11 cellular contexts compared by ENCODE assay signal in genomic region chr4:138114434-138114833, GRCh38.
DNase-seq lines count a peak whose midpoint lies in the region; ATAC-seq, FAIRE-seq and TF ChIP-seq lines count a peak whose summit lies in the region.
"Had no signal": no experiment of that assay in that cellular context is flagged by ENCODE, and none has a peak within 500 bp of the region (broad histone marks: within the 10 kb centered on the region; RNA-seq: fewer than 3 reads in every experiment).

No MANE protein-coding gene starts in this region.

- no peak overlapping the region for H3K4me3 ChIP-seq in H1 (ENCODE audit: extremely low read depth in 1 of 4, insufficient read depth in 2 of 4, low read depth in 3 of 4, low read length in 4 of 4)

- H3K79me2 ChIP-seq in H1 (ENCODE audit: control insufficient read depth in 1 of 2, insufficient read depth in 2 of 2, low read length in 2 of 2) = no peaks in the 10 kb centered on the region

- peaks cover 0 to 1% (median 0%) of the 10 kb centered on the region in 4 experiments; a peak in 1 of 7 replicates for H3K27me3 ChIP-seq in H1 (replicated peaks in 1 of 4; ENCODE audit: control insufficient read depth in 3 of 4, extremely low read depth in 1 of 4, insufficient read depth in 3 of 4, low read length in 3 of 4)

- no peak for TF ChIP-seq CTCF in H1 (IDR thresholded peaks at IDR 0.05; ENCODE audit: control extremely low read depth in 1 of 3, insufficient read depth in 1 of 3, low read depth in 1 of 3, low read length in 3 of 3)
- TF ChIP-seq CTCF in type B pancreatic cell (conservative IDR thresholded peaks at IDR 0.05) = no peak

- H3K23me2 ChIP-seq in H1 (ENCODE audit: low read depth, low read length) = no peaks in the 10 kb centered on the region

- H2AK5ac ChIP-seq in H1 (ENCODE audit: low read depth, low read length) = no peak overlapping the region

- no peak overlapping the region for H3K9ac ChIP-seq in H1 (replicated peaks in 1 of 4; ENCODE audit: extremely low read depth in 1 of 4, low read depth in 3 of 4, low read length in 3 of 4)

- no peaks in the 10 kb centered on the region for H3K9me3 ChIP-seq in H1 (ENCODE audit: insufficient read depth in 2 of 2, low read depth in 1 of 2, low read length in 1 of 2)

- no peak overlapping the region for H3K27ac ChIP-seq in H1 (ENCODE audit: low read depth, low read length)

- H3K4me2 ChIP-seq in H1 (ENCODE audit: insufficient read depth in 1 of 2, low read depth in 2 of 2, low read length in 2 of 2) = no peak overlapping the region

- H3K4me1 ChIP-seq in H1 (replicated peaks in 1 of 4; ENCODE audit: control insufficient read depth in 3 of 4, insufficient read depth in 4 of 4, low read length in 3 of 4) = peaks cover 2 to 17% (median 10%) of the 10 kb centered on the region in 4 experiments; a peak in 3 of 7 replicates

- DNase-seq in H1 (ENCODE audit: low read depth in 1 of 2, low spot score in 2 of 2) (no peak), COR-L47 (lab: John Stamatoyannopoulos, UW) (no peak), NCI-H526 (lab: John Stamatoyannopoulos, UW) (no peak), type B pancreatic cell (ENCODE audit: extremely low spot score, unreplicated experiment) (no peak)
- no peak for DNase-seq in stimulated activated CD4-positive, alpha-beta T cell treated with anti-CD3 and anti-CD28 coated beads, Interleukin-4, amount 100 ng/mL, for 24 hours
- DNase-seq: activated CD4-positive, alpha-beta memory T cell treated with anti-CD3 and anti-CD28 coated beads, Interleukin-2, amount 10 ng/mL, durations not matched to agents 7 days and 5 days; effector CD8-positive, alpha-beta T cell; NCI-H2029 had no signal

- TF ChIP-seq RAD21 in H1 (IDR thresholded peaks at IDR 0.05 in 1 of 2, conservative IDR thresholded peaks at IDR 0.05 in 1 of 2; ENCODE audit: low read depth in 2 of 2, low read length in 2 of 2) = no peak

- POLR2A ChIA-PET in H1 (lab: Charles Lee; ENCODE audit: partially characterized antibody) = no interaction called here

- TF ChIP-seq POLR2A in H1 (IDR thresholded peaks at IDR 0.05; ENCODE audit: control extremely low read depth in 1 of 2, low read depth in 2 of 2, low read length in 2 of 2) = no peak

- ATAC-seq in GM18498 (IDR thresholded peaks at IDR 0.05; ENCODE audit: unreplicated experiment) (peak; percentile 100), GM21390 (IDR thresholded peaks at IDR 0.05; ENCODE audit: unreplicated experiment) (peak; percentile 99), HG03280 (IDR thresholded peaks at IDR 0.05; ENCODE audit: unreplicated experiment) (peak; percentile 95)

- CTCF ChIA-PET in H1 (lab: Charles Lee; ENCODE audit: partially characterized antibody) = no interaction called here

- H2AFZ ChIP-seq in H1 (ENCODE audit: low read length) = no peak overlapping the region

- 0 out of 2 replicates have a peak overlapping the region, but pooled peaks have one; percentile 11 for H2BK20ac ChIP-seq in H1 (ENCODE audit: low read length)

- peak overlapping the region; percentile 87 for H4K91ac ChIP-seq in H1 (replicated peaks; ENCODE audit: insufficient read length, low read length)

- H3K36me3 Mint-ChIP-seq in type B pancreatic cell = no peaks in the 10 kb centered on the region

- no peak for FAIRE-seq in H1 (lab: Jason Lieb, UNC)

- no peaks in the 10 kb centered on the region; a peak in 1 of 8 replicates for H3K36me3 ChIP-seq in H1 (ENCODE audit: control insufficient read depth in 2 of 4, insufficient read depth in 4 of 4, low read length in 3 of 4)

- H3K4me1 Mint-ChIP-seq in type B pancreatic cell (ENCODE audit: unreplicated experiment) = peaks cover 21% of the 10 kb centered on the region
- H3K4me1 Mint-ChIP-seq: activated CD4-positive, alpha-beta memory T cell treated with anti-CD3 and anti-CD28 coated beads, Interleukin-2, amount 10 ng/mL, durations not matched to agents 7 days and 5 days had no signal

- H4K5ac ChIP-seq in H1 (ENCODE audit: insufficient read length, low read depth, low read length) = no peak overlapping the region

- TF ChIP-seq EP300 in H1 (IDR thresholded peaks at IDR 0.05; ENCODE audit: borderline replicate concordance in 1 of 2, low read depth in 2 of 2, low read length in 2 of 2) = no peak

- no peak overlapping the region for H3K18ac ChIP-seq in H1 (ENCODE audit: extremely low read depth, low read length)

- no peak overlapping the region for H3K23ac ChIP-seq in H1 (ENCODE audit: insufficient read length)

- H4K8ac ChIP-seq in H1 (ENCODE audit: extremely low read depth, insufficient read depth, low read length) = no peak overlapping the region

- H2BK12ac ChIP-seq in H1 (ENCODE audit: low read depth, low read length) = no peak overlapping the region

- no peaks in the 10 kb centered on the region for H3K27me3 Mint-ChIP-seq in type B pancreatic cell
- H3K27me3 Mint-ChIP-seq: activated CD4-positive, alpha-beta memory T cell treated with anti-CD3 and anti-CD28 coated beads, Interleukin-2, amount 10 ng/mL, durations not matched to agents 7 days and 5 days had no signal

- peak overlapping the region; percentile 95 for H2BK120ac ChIP-seq in H1 (replicated peaks; ENCODE audit: low read depth, low read length)

- no peak overlapping the region for H3K27ac Mint-ChIP-seq in type B pancreatic cell
- H3K27ac Mint-ChIP-seq: activated CD4-positive, alpha-beta memory T cell treated with anti-CD3 and anti-CD28 coated beads, Interleukin-2, amount 10 ng/mL, durations not matched to agents 7 days and 5 days had no signal

- H4K20me1 ChIP-seq in H1 (replicated peaks in 1 of 2; ENCODE audit: control insufficient read depth in 1 of 2, insufficient read depth in 2 of 2, low read length in 2 of 2) = no peaks in the 10 kb centered on the region

- H3K4ac ChIP-seq in H1 (replicated peaks; ENCODE audit: insufficient read length, low read depth, low read length) = no peak overlapping the region

- WGBS in H1 (ENCODE audit: extremely low coverage in 1 of 2, insufficient coverage in 1 of 2, insufficient read length in 1 of 2, insufficient replicate concordance in 2 of 2, low coverage in 1 of 2, low lambda C conversion rate in 2 of 2, missing lambda C conversion rate in 1 of 2), 2 experiments = 89% methylated on average over 1 of the region's 1 CpG; no CpG with 5 or more reads in 1 of the 2 experiments

- no peaks in the 10 kb centered on the region for H3K79me1 ChIP-seq in H1 (ENCODE audit: low read depth, low read length)

- no peak overlapping the region for H3K56ac ChIP-seq in H1 (replicated peaks; ENCODE audit: insufficient read length, low read depth, low read length)

- H3K9me3 Mint-ChIP-seq in type B pancreatic cell = peaks cover 14% of the 10 kb centered on the region
- H3K9me3 Mint-ChIP-seq: activated CD4-positive, alpha-beta memory T cell treated with anti-CD3 and anti-CD28 coated beads, Interleukin-2, amount 10 ng/mL, durations not matched to agents 7 days and 5 days had no signal

- H3K14ac ChIP-seq in H1 (ENCODE audit: insufficient read length) = no peak overlapping the region

- H2BK15ac ChIP-seq in H1 (ENCODE audit: low read length) = no peak overlapping the region

- peak overlapping the region; percentile 76; the same call in 1 of the 2 replicates for H2BK5ac ChIP-seq in H1 (ENCODE audit: low read depth, low read length)

- H3K4me3 Mint-ChIP-seq in type B pancreatic cell = no peak overlapping the region
- H3K4me3 Mint-ChIP-seq: activated CD4-positive, alpha-beta memory T cell treated with anti-CD3 and anti-CD28 coated beads, Interleukin-2, amount 10 ng/mL, durations not matched to agents 7 days and 5 days had no signal

TF ChIP-seq in H1, 55 proteins besides CTCF, POLR2A, EP300 and RAD21:
- no peak for TF ChIP-seq SIN3A (conservative IDR thresholded peaks at IDR 0.05 in 1 of 2, IDR thresholded peaks at IDR 0.05 in 1 of 2; ENCODE audit: low read depth in 1 of 2, low read length in 2 of 2)
- no peak for TF ChIP-seq HDAC2 (IDR thresholded peaks at IDR 0.05; ENCODE audit: borderline replicate concordance in 1 of 2, low read depth in 2 of 2, low read length in 2 of 2)
- TF ChIP-seq JUN (IDR thresholded peaks at IDR 0.05; ENCODE audit: low read depth, low read length) = no peak
- TF ChIP-seq TEAD4 (IDR thresholded peaks at IDR 0.05; ENCODE audit: low read depth, low read length) = no peak
- TF ChIP-seq POU5F1 (IDR thresholded peaks at IDR 0.05; ENCODE audit: low read depth, low read length) = no peak
- TF ChIP-seq SRF (IDR thresholded peaks at IDR 0.05; ENCODE audit: low read depth, low read length) = no peak
- no peak for TF ChIP-seq PHF8 (conservative IDR thresholded peaks at IDR 0.05; ENCODE audit: low read depth, low read length)
- no peak for TF ChIP-seq CBX5 (IDR thresholded peaks at IDR 0.05; ENCODE audit: low read depth, low read length)
- no peak for TF ChIP-seq ATF3 (IDR thresholded peaks at IDR 0.05; ENCODE audit: insufficient read depth, low read depth, low read length)
- no peak for TF ChIP-seq HDAC6 (IDR thresholded peaks at IDR 0.05; ENCODE audit: low read depth, low read length)
- TF ChIP-seq ZNF274 (IDR thresholded peaks at IDR 0.05; ENCODE audit: borderline replicate concordance, extremely low read depth, low read length) = no peak
- TF ChIP-seq SUZ12 (IDR thresholded peaks at IDR 0.05; ENCODE audit: low read length) = no peak
- no peak for TF ChIP-seq SAP30 (IDR thresholded peaks at IDR 0.05; ENCODE audit: insufficient read depth, insufficient replicate concordance, low read length)
- no peak for TF ChIP-seq SP4 (IDR thresholded peaks at IDR 0.05; ENCODE audit: low read length)
- no peak for TF ChIP-seq TCF12 (IDR thresholded peaks at IDR 0.05; ENCODE audit: low read depth, low read length)
